24 cellular contexts compared by ENCODE assay signal in genomic region chr6:148591656-148592055, GRCh38.
"Had no signal": no experiment of that assay in that cellular context is flagged by ENCODE, and none has a peak within 500 bp of the region (broad histone marks: within the 10 kb centered on the region; RNA-seq: fewer than 3 reads in every experiment).

No MANE protein-coding gene starts in this region.

- H3K27me3 ChIP-seq: SJCRH30 had no signal

- H3K27ac ChIP-seq: SJCRH30 had no signal

- H3K36me3 ChIP-seq: SJCRH30 had no signal

- ATAC-seq: HepG2, Panc1, PC-3, Right ventricle myocardium inferior, SK-N-SH treated with all-trans-retinoic acid at 6 μM for 48 hours had no signal

- DNase-seq: IMR-90; Karpas-422; KG1; MM.1S; NCI-H1092 treated with DMSO at 0.1 percent for 48 hours; NCI-H1436; NCI-H187; NCI-H2029; NCI-H2081 treated with DMSO at 0.1 percent for 48 hours; NCI-H2171; NCI-H226; NCI-H446; NCI-H510A; NCI-H524 treated with DMSO at 0.1 percent for 48 hours; NCI-H69; NCI-H774; NK-92 treated with Interleukin-12 subunit alpha and Interleukin-12 subunit beta, amount 100 ng/mL, for 24 hours; PC-3; SHP77 treated with DMSO at 0.1 percent for 48 hours; SJCRH30 had no signal

- H3K9me3 ChIP-seq: SJCRH30 had no signal

- H3K4me3 ChIP-seq: SJCRH30 had no signal
